In the genomic region with DNA sequence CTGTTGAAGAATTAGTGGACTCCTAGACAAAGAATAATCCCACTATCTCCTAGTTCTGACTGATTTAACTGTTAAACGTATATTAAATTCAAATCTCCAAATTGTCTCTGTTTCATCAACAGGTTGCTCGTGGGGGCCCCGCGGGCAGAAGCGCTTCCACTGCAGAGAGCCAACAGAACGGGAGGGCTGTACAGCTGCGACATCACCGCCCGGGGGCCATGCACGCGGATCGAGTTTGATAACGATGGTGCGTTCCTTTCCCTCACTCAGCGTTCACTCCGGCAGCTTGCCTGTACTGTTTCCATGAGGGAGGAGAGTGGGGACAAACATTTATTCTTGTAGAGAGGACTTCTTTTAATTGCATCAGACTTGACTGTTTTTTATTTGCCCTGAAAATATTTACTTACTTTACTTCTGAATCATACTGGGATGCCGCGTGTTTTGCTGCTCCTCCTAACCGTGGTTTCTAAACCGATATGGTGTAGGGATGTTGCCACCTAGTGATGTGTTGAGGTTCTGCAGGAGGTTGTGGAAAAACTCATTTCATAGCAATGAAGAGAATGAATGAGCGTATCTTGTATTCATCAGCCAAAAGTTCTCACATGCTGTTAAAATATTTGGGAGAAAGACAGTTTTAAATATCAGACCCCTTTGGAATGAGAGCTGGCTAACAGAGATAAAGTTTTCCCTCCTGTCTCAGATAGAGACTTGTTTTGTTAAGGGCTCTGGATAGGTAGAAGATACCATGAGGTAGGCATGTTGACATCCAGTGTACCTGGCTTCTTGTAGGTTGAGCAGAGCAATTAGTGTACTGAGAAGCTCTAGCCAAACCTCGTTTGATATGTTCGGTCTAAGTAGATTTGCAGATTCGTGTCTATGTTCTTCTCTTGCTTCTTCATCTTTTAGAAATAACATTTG, we compare ENCODE assay signal across 1 cellular context.
A peak's percentile ranks its signal among the peaks of the same experiment; 100 is the strongest.
TF ChIP-seq lines count a peak whose summit lies in the region.

No MANE protein-coding gene starts in this region.

TF ChIP-seq in HepG2, 621 proteins besides CTCF, POLR2A, EP300 and RAD21 (continued from another document and continues in another):
- TF ChIP-seq, protein P1, sequence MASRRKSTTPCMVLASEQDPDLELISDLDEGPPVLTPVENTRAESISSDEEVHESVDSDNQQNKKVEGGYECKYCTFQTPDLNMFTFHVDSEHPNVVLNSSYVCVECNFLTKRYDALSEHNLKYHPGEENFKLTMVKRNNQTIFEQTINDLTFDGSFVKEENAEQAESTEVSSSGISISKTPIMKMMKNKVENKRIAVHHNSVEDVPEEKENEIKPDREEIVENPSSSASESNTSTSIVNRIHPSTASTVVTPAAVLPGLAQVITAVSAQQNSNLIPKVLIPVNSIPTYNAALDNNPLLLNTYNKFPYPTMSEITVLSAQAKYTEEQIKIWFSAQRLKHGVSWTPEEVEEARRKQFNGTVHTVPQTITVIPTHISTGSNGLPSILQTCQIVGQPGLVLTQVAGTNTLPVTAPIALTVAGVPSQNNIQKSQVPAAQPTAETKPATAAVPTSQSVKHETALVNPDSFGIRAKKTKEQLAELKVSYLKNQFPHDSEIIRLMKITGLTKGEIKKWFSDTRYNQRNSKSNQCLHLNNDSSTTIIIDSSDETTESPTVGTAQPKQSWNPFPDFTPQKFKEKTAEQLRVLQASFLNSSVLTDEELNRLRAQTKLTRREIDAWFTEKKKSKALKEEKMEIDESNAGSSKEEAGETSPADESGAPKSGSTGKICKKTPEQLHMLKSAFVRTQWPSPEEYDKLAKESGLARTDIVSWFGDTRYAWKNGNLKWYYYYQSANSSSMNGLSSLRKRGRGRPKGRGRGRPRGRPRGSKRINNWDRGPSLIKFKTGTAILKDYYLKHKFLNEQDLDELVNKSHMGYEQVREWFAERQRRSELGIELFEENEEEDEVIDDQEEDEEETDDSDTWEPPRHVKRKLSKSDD (CRISPR knock-in tag; IDR thresholded peaks at IDR 0.05; ENCODE audit: low read depth), result no peak
- no peak for TF ChIP-seq ZNF30 (CRISPR knock-in tag; IDR thresholded peaks at IDR 0.05)
- peak; percentile 7; the same call in 1 of the 2 replicates for TF ChIP-seq ETV5 (CRISPR knock-in tag; IDR thresholded peaks at IDR 0.05; ENCODE audit: borderline replicate concordance)
- no peak for TF ChIP-seq NFE2L2 (IDR thresholded peaks at IDR 0.05; ENCODE audit: low read length)
- TF ChIP-seq NFKB2 (CRISPR knock-in tag; IDR thresholded peaks at IDR 0.05; ENCODE audit: borderline replicate concordance), result no peak
- TF ChIP-seq ZNF605 (CRISPR knock-in tag; IDR thresholded peaks at IDR 0.05), result no peak
- no peak for TF ChIP-seq ZNF768 (CRISPR knock-in tag; IDR thresholded peaks at IDR 0.05)
- TF ChIP-seq, protein P2, sequence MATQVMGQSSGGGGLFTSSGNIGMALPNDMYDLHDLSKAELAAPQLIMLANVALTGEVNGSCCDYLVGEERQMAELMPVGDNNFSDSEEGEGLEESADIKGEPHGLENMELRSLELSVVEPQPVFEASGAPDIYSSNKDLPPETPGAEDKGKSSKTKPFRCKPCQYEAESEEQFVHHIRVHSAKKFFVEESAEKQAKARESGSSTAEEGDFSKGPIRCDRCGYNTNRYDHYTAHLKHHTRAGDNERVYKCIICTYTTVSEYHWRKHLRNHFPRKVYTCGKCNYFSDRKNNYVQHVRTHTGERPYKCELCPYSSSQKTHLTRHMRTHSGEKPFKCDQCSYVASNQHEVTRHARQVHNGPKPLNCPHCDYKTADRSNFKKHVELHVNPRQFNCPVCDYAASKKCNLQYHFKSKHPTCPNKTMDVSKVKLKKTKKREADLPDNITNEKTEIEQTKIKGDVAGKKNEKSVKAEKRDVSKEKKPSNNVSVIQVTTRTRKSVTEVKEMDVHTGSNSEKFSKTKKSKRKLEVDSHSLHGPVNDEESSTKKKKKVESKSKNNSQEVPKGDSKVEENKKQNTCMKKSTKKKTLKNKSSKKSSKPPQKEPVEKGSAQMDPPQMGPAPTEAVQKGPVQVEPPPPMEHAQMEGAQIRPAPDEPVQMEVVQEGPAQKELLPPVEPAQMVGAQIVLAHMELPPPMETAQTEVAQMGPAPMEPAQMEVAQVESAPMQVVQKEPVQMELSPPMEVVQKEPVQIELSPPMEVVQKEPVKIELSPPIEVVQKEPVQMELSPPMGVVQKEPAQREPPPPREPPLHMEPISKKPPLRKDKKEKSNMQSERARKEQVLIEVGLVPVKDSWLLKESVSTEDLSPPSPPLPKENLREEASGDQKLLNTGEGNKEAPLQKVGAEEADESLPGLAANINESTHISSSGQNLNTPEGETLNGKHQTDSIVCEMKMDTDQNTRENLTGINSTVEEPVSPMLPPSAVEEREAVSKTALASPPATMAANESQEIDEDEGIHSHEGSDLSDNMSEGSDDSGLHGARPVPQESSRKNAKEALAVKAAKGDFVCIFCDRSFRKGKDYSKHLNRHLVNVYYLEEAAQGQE (IDR thresholded peaks at IDR 0.05; ENCODE audit: borderline replicate concordance in 1 of 2, low read depth in 1 of 2, low read length in 2 of 2), result no peak
- no peak for TF ChIP-seq ZFP82 (CRISPR knock-in tag; IDR thresholded peaks at IDR 0.05; ENCODE audit: borderline replicate concordance)
- TF ChIP-seq HNRNPH1 (optimal IDR thresholded peaks at IDR 0.05; ENCODE audit: low read depth, low read length), result no peak
- no peak for TF ChIP-seq ZFX (CRISPR knock-in tag; IDR thresholded peaks at IDR 0.05; ENCODE audit: low read depth)
- TF ChIP-seq ZNF282 (IDR thresholded peaks at IDR 0.05; ENCODE audit: partially characterized antibody), result no peak
- TF ChIP-seq PHF20 (CRISPR knock-in tag; IDR thresholded peaks at IDR 0.05), result no peak
- peak; percentile 55 for TF ChIP-seq PHF5A (CRISPR knock-in tag; IDR thresholded peaks at IDR 0.05; ENCODE audit: low read depth, unreplicated experiment)
- peak; percentile 31 for TF ChIP-seq SKI (IDR thresholded peaks at IDR 0.05; ENCODE audit: partially characterized antibody)
- TF ChIP-seq, protein P3, sequence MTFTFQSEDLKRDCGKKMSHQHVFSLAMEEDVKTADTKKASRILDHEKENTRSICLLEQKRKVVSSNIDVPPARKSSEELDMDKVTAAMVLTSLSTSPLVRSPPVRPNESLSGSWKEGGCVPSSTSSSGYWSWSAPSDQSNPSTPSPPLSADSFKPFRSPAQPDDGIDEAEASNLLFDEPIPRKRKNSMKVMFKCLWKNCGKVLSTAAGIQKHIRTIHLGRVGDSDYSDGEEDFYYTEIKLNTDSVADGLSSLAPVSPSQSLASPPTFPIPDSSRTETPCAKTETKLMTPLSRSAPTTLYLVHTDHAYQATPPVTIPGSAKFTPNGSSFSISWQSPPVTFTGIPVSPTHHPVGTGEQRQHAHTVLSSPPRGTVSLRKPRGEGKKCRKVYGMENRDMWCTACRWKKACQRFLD (CRISPR knock-in tag; IDR thresholded peaks at IDR 0.05; ENCODE audit: borderline replicate concordance), result no peak
- TF ChIP-seq, protein P4, sequence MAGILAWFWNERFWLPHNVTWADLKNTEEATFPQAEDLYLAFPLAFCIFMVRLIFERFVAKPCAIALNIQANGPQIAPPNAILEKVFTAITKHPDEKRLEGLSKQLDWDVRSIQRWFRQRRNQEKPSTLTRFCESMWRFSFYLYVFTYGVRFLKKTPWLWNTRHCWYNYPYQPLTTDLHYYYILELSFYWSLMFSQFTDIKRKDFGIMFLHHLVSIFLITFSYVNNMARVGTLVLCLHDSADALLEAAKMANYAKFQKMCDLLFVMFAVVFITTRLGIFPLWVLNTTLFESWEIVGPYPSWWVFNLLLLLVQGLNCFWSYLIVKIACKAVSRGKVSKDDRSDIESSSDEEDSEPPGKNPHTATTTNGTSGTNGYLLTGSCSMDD (CRISPR knock-in tag; IDR thresholded peaks at IDR 0.05), result no peak
- TF ChIP-seq MYNN (CRISPR knock-in tag; IDR thresholded peaks at IDR 0.05; ENCODE audit: low read depth), result no peak
- peak; percentile 73 for TF ChIP-seq THAP11 (CRISPR knock-in tag; IDR thresholded peaks at IDR 0.05)
- TF ChIP-seq NFATC3 (CRISPR knock-in tag; IDR thresholded peaks at IDR 0.05), result no peak
- no peak for TF ChIP-seq ZNF550 (CRISPR knock-in tag; IDR thresholded peaks at IDR 0.05; ENCODE audit: borderline replicate concordance)
- TF ChIP-seq CENPX (CRISPR knock-in tag; IDR thresholded peaks at IDR 0.05), result no peak
- TF ChIP-seq ZNF788 (CRISPR knock-in tag; IDR thresholded peaks at IDR 0.05; ENCODE audit: borderline replicate concordance), result no peak
- TF ChIP-seq ZNF431 (CRISPR knock-in tag; IDR thresholded peaks at IDR 0.05; ENCODE audit: borderline replicate concordance, low read depth), result peak; percentile 36; the same call in 1 of the 2 replicates
- TF ChIP-seq, protein P5, sequence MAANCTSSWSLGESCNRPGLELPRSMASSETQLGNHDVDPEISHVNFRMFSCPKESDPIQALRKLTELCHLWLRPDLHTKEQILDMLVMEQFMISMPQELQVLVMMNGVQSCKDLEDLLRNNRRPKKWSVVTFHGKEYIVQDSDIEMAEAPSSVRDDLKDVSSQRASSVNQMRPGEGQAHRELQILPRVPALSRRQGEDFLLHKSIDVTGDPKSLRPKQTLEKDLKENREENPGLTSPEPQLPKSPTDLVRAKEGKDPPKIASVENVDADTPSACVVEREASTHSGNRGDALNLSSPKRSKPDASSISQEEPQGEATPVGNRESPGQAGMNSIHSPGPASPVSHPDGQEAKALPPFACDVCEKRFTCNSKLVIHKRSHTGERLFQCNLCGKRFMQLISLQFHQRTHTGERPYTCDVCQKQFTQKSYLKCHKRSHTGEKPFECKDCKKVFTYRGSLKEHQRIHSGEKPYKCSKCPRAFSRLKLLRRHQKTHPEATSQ (CRISPR knock-in tag; IDR thresholded peaks at IDR 0.05; ENCODE audit: borderline replicate concordance), result no peak; the same call in 1 of the 2 replicates
- TF ChIP-seq ZNF224 (CRISPR knock-in tag; IDR thresholded peaks at IDR 0.05), result no peak
- TF ChIP-seq, protein P6, sequence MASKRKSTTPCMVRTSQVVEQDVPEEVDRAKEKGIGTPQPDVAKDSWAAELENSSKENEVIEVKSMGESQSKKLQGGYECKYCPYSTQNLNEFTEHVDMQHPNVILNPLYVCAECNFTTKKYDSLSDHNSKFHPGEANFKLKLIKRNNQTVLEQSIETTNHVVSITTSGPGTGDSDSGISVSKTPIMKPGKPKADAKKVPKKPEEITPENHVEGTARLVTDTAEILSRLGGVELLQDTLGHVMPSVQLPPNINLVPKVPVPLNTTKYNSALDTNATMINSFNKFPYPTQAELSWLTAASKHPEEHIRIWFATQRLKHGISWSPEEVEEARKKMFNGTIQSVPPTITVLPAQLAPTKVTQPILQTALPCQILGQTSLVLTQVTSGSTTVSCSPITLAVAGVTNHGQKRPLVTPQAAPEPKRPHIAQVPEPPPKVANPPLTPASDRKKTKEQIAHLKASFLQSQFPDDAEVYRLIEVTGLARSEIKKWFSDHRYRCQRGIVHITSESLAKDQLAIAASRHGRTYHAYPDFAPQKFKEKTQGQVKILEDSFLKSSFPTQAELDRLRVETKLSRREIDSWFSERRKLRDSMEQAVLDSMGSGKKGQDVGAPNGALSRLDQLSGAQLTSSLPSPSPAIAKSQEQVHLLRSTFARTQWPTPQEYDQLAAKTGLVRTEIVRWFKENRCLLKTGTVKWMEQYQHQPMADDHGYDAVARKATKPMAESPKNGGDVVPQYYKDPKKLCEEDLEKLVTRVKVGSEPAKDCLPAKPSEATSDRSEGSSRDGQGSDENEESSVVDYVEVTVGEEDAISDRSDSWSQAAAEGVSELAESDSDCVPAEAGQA (IDR thresholded peaks at IDR 0.05; ENCODE audit: low read depth), result no peak
- TF ChIP-seq, protein P6 (CRISPR knock-in tag; IDR thresholded peaks at IDR 0.05; ENCODE audit: borderline replicate concordance), result no peak
- TF ChIP-seq, protein P7, sequence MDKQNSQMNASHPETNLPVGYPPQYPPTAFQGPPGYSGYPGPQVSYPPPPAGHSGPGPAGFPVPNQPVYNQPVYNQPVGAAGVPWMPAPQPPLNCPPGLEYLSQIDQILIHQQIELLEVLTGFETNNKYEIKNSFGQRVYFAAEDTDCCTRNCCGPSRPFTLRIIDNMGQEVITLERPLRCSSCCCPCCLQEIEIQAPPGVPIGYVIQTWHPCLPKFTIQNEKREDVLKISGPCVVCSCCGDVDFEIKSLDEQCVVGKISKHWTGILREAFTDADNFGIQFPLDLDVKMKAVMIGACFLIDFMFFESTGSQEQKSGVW (CRISPR knock-in tag; IDR thresholded peaks at IDR 0.05; ENCODE audit: borderline replicate concordance), result no peak
- TF ChIP-seq HNRNPL (IDR thresholded peaks at IDR 0.05; ENCODE audit: low read depth, low read length), result no peak
- TF ChIP-seq PRMT3 (CRISPR knock-in tag; IDR thresholded peaks at IDR 0.05; ENCODE audit: borderline replicate concordance, low read depth), result no peak
- TF ChIP-seq, protein P8, sequence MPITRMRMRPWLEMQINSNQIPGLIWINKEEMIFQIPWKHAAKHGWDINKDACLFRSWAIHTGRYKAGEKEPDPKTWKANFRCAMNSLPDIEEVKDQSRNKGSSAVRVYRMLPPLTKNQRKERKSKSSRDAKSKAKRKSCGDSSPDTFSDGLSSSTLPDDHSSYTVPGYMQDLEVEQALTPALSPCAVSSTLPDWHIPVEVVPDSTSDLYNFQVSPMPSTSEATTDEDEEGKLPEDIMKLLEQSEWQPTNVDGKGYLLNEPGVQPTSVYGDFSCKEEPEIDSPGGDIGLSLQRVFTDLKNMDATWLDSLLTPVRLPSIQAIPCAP (CRISPR knock-in tag; IDR thresholded peaks at IDR 0.05; ENCODE audit: low read depth), result no peak
- TF ChIP-seq NPAS2 (CRISPR knock-in tag; IDR thresholded peaks at IDR 0.05; ENCODE audit: borderline replicate concordance), result no peak
- peak; percentile 73; the same call in 1 of the 2 replicates for TF ChIP-seq ZNF501 (CRISPR knock-in tag; IDR thresholded peaks at IDR 0.05)
- TF ChIP-seq RCOR2 (CRISPR knock-in tag; IDR thresholded peaks at IDR 0.05), result no peak
- peak; percentile 57; the same call in 1 of the 2 replicates for TF ChIP-seq DMAP1 (CRISPR knock-in tag; IDR thresholded peaks at IDR 0.05)
- TF ChIP-seq, protein P9, sequence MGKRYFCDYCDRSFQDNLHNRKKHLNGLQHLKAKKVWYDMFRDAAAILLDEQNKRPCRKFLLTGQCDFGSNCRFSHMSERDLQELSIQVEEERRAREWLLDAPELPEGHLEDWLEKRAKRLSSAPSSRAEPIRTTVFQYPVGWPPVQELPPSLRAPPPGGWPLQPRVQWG (CRISPR knock-in tag; IDR thresholded peaks at IDR 0.05; ENCODE audit: borderline replicate concordance, low read depth), result no peak
- no peak for TF ChIP-seq ZMYM2 (CRISPR knock-in tag; IDR thresholded peaks at IDR 0.05)
- no peak for TF ChIP-seq HIVEP1 (CRISPR knock-in tag; IDR thresholded peaks at IDR 0.05)
